ENCODE assay signal across 34 cellular contexts in the genomic region with DNA sequence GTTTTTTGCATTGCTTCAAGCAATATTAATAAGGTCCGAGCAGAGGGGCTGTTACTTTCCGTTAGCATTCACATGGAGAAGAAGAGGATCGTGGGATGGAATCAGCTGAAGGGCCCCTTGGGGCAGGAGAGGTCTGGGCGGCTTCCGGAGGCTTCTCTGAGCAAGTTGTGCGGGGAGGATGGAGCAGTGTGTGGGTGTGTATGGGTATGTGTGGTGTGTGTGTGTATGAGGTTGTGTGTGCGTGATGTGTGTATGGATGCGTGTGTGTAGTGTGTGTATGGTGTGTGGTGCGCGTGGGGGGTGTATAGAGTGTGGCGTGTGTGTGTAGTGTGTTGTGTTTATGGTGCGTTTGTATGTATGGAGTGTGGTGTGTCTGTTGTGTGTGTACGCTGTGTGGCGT. TPM values are rescaled to one million over a fixed set of nuclear protein-coding genes. Genes with fewer than 3 reads are reported as not detected.
"Had no signal": no experiment of that assay in that cellular context is flagged by ENCODE, and none has a peak within 500 bp of the region (broad histone marks: within the 10 kb centered on the region; RNA-seq: fewer than 3 reads in every experiment).

No MANE protein-coding gene starts in this region.

- DNase-seq: effector memory CD4-positive, alpha-beta T cell; foreskin keratinocyte; heart right ventricle; hippocampal formation; left cardiac atrium; left lung; mesendoderm; midbrain; naive thymus-derived CD4-positive, alpha-beta T cell; nucleus accumbens; stimulated activated CD4-positive, alpha-beta T cell treated with anti-CD3 and anti-CD28 coated beads, Interleukin-12 subunit alpha, Interleukin-12 subunit beta, amount 100 ng/mL, for 4 hours; stimulated activated CD4-positive, alpha-beta T cell treated with anti-CD3 and anti-CD28 coated beads, Interleukin-1b, Interleukin-23, amount 100 ng/mL, for 48 hours; stimulated activated CD4-positive, alpha-beta T cell treated with anti-CD3 and anti-CD28 coated beads, Interleukin-4, amount 100 ng/mL, for 1 hour; stimulated activated CD8-positive, alpha-beta memory T cell treated with anti-CD3 and anti-CD28 coated beads, Interleukin-4, amount 100 ng/mL, for 48 hours; stimulated activated naive CD4-positive, alpha-beta T cell; stimulated activated naive CD8-positive, alpha-beta T cell treated with anti-CD3 and anti-CD28 coated beads, Interleukin-15, amount 100 ng/mL, for 72 hours; transverse colon had no signal

- H3K4me3 ChIP-seq: left lung, neural progenitor cell, smooth muscle cell, transverse colon had no signal

- H3K27ac ChIP-seq: esophagus muscularis mucosa, foreskin keratinocyte, gastroesophageal sphincter, heart right ventricle, left lung, neural progenitor cell, right atrium auricular region, suprapubic skin, transverse colon, vagina had no signal

- H3K36me3 ChIP-seq: gastroesophageal sphincter, heart right ventricle, left lung, neural progenitor cell, prostate gland, right atrium auricular region, suprapubic skin, transverse colon, vagina had no signal

- H3K4me1 ChIP-seq: foreskin keratinocyte, neural progenitor cell had no signal

- H3K27me3 ChIP-seq: neural progenitor cell, right atrium auricular region, vagina had no signal

- FAIRE-seq: endothelial cell of umbilical vein, islet of Langerhans had no signal

- H3K9me3 ChIP-seq: gastroesophageal sphincter, heart right ventricle, left lung, prostate gland, right atrium auricular region, suprapubic skin, transverse colon, vagina had no signal

- H3K4me2 ChIP-seq: neural progenitor cell, smooth muscle cell had no signal

- ATAC-seq: naive thymus-derived CD4-positive, alpha-beta T cell; stimulated activated naive CD8-positive, alpha-beta T cell treated with anti-CD3 and anti-CD28 coated beads, Interleukin-15, amount 100 ng/mL, for 72 hours had no signal

- H3K9ac ChIP-seq: neural progenitor cell had no signal

RNA-seq across cellular contexts. Expression of a gene that starts 25.8 kb away (rescaled TPM):
- total RNA-seq: dermis blood vessel endothelial cell; endothelial cell of umbilical vein; fibroblast of lung; foreskin keratinocyte; left lung; lower leg skin; lung microvascular endothelial cell; naive thymus-derived CD4-positive, alpha-beta T cell; osteocyte; sciatic nerve; suprapubic skin; transverse colon; ureter; vagina had no signal
- polyA plus RNA-seq: endothelial cell of umbilical vein; foreskin keratinocyte; heart right ventricle; naive thymus-derived CD4-positive, alpha-beta T cell; smooth muscle cell had no signal
